In genomic region chr11:57279131-57279530, GRCh38 we compare ENCODE assay signal across 20 cellular contexts. TPM values are rescaled to one million over a fixed set of nuclear protein-coding genes. Genes with fewer than 3 reads are reported as not detected.
DNase-seq lines count a peak whose midpoint lies in the region; ATAC-seq, FAIRE-seq and TF ChIP-seq lines count a peak whose summit lies in the region.
"Had no signal": no experiment of that assay in that cellular context is flagged by ENCODE, and none has a peak within 500 bp of the region (broad histone marks: within the 10 kb centered on the region; RNA-seq: fewer than 3 reads in every experiment).

No MANE protein-coding gene starts in this region.

- peak; percentile 50 for DNase-seq in AG10803 (ENCODE audit: low read depth)
- DNase-seq in astrocyte (ENCODE audit: low read depth) = no peak
- DNase-seq in fibroblast of the conjunctiva (ENCODE audit: low read depth) = peak; percentile 83
- no peak for DNase-seq in HepG2 (ENCODE audit: low spot score)
- DNase-seq in SIG-M5 (lab: John Stamatoyannopoulos, UW) = no peak
- DNase-seq: activated CD4-positive, alpha-beta T cell treated with anti-CD3 and anti-CD28 coated beads for 1 hour; activated CD8-positive, alpha-beta memory T cell treated with anti-CD3 and anti-CD28 coated beads, Interleukin-2, amount 50 U/mL, for 4 hours; activated naive CD4-positive, alpha-beta T cell treated with anti-CD3 and anti-CD28 coated beads for 36 hours; Caco-2; effector memory CD4-positive, alpha-beta T cell; head of caudate nucleus; MM.1S; mucosa of descending colon; pancreas; spleen had no signal

- H3K9me3 Mint-ChIP-seq in astrocyte (ENCODE audit: unreplicated experiment) = peaks cover 8% of the 10 kb centered on the region

- intact Hi-C loops in HepG2 (cut with micrococcal nuclease; ENCODE audit: unreplicated experiment) = loop anchor here (5.0 kb wide), 1 partner anchor 68 kb away; no protein-coding TSS in a partner anchor

- H3K36me3 ChIP-seq in astrocyte (ENCODE audit: insufficient read depth, low read length) (no peaks in the 10 kb centered on the region), HepG2 (replicated peaks in 1 of 2; ENCODE audit: control insufficient read depth in 1 of 2, insufficient read depth in 2 of 2, low read length in 2 of 2) (no peaks in the 10 kb centered on the region)
- H3K36me3 ChIP-seq: cardiac muscle cell, pancreas, spleen had no signal

- no peak for TF ChIP-seq CTCF in AG10803 (conservative IDR thresholded peaks at IDR 0.05; ENCODE audit: low read length)
- TF ChIP-seq CTCF in astrocyte (IDR thresholded peaks at IDR 0.05; ENCODE audit: insufficient read depth, low read depth, low read length) = no peak
- TF ChIP-seq CTCF in HepG2 (CRISPR knock-in tag; IDR thresholded peaks at IDR 0.05) = no peak

- no peak overlapping the region for H3K4me3 ChIP-seq in AG10803 (ENCODE audit: low read length)
- no peak overlapping the region for H3K4me3 ChIP-seq in astrocyte (ENCODE audit: insufficient read depth, low read depth, low read length)
- no peak overlapping the region for H3K4me3 ChIP-seq in HepG2 (replicated peaks in 1 of 3; ENCODE audit: insufficient read depth in 1 of 3, low read depth in 2 of 3, low read length in 3 of 3)
- H3K4me3 ChIP-seq: cardiac muscle cell, mucosa of descending colon, pancreas, spleen had no signal

- H3K9me3 ChIP-seq in astrocyte (ENCODE audit: insufficient read depth, low read depth, low read length) (no peaks in the 10 kb centered on the region), HepG2 (ENCODE audit: low read length) (no peaks in the 10 kb centered on the region)
- H3K9me3 ChIP-seq: Caco-2, mucosa of descending colon, pancreas had no signal

- no peaks in the 10 kb centered on the region for H3K79me2 ChIP-seq in astrocyte (ENCODE audit: insufficient read depth, low read length)
- no peaks in the 10 kb centered on the region for H3K79me2 ChIP-seq in HepG2 (ENCODE audit: insufficient read depth, low read length)

- H3K27ac ChIP-seq in astrocyte (ENCODE audit: low read depth, low read length) (no peak overlapping the region), HepG2 (ENCODE audit: extremely low read length, insufficient read depth, low read length) (no peak overlapping the region)
- H3K27ac ChIP-seq: cardiac muscle cell had no signal

- POLR2A ChIA-PET in HepG2 (lab: Yijun Ruan, JAX) = no interaction called here

- in situ Hi-C loops in HepG2 (cut with HindIII; ENCODE audit: extremely low pct_ligation_motif_present, low pct_unique_long_range_greater_than_20kb) = no loop called here

- peak overlapping the region; percentile 97 for H3K27ac Mint-ChIP-seq in astrocyte (ENCODE audit: unreplicated experiment)
- H3K27ac Mint-ChIP-seq: activated naive CD4-positive, alpha-beta T cell treated with anti-CD3 and anti-CD28 coated beads for 36 hours; T-helper 1 cell treated with Interleukin-12 subunit alpha and Interleukin-12 subunit beta and Interleukin-4 antibody, amounts not matched to agents 30 μg/mL and 1 μg/mL, for 36 hours had no signal

- TF ChIP-seq EP300 in HepG2 (IDR thresholded peaks at IDR 0.05; ENCODE audit: low read depth in 2 of 2, low read length in 2 of 2) (no peak), HepG2 (CRISPR knock-in tag; IDR thresholded peaks at IDR 0.05; ENCODE audit: borderline replicate concordance) (no peak)

- no peak for TF ChIP-seq POLR2A in HepG2 (IDR thresholded peaks at IDR 0.05; ENCODE audit: insufficient read depth in 1 of 2, low read depth in 2 of 2, low read length in 2 of 2)

- no peak overlapping the region for H3K4me2 ChIP-seq in astrocyte (ENCODE audit: low read length)
- no peak overlapping the region for H3K4me2 ChIP-seq in HepG2 (ENCODE audit: low read depth, low read length)

- CTCF ChIA-PET in HepG2 (lab: Yijun Ruan, JAX; ENCODE audit: low intra/inter-chr PET ratio, low total read pairs) = no interaction called here

- FAIRE-seq in astrocyte (lab: Jason Lieb, UNC) (no peak), HepG2 (lab: Jason Lieb, UNC) (no peak)
- FAIRE-seq: HTR-8/SVneo, pancreas had no signal

- H2AFZ ChIP-seq in astrocyte (ENCODE audit: low read depth, low read length) = no peak overlapping the region
- H2AFZ ChIP-seq in HepG2 (ENCODE audit: low read length) = no peak overlapping the region

- H3K27me3 Mint-ChIP-seq in astrocyte (ENCODE audit: low read depth, unreplicated experiment) = no peaks in the 10 kb centered on the region

- H3K4me1 ChIP-seq in astrocyte (ENCODE audit: insufficient read depth, low read length) = peaks cover 4% of the 10 kb centered on the region
- H3K4me1 ChIP-seq in HepG2 (ENCODE audit: insufficient read depth, low read length) = 0 out of 2 replicates have a peak, but pooled peaks cover 5% of the 10 kb centered on the region

- no peak overlapping the region for H3K9ac ChIP-seq in astrocyte (ENCODE audit: low read length)
- H3K9ac ChIP-seq in HepG2 (ENCODE audit: insufficient read depth, low read depth, low read length) = no peak overlapping the region

- H3K27me3 ChIP-seq in astrocyte (ENCODE audit: insufficient read depth, low read length) (no peaks in the 10 kb centered on the region), HepG2 (ENCODE audit: control insufficient read depth in 1 of 2, insufficient read depth in 2 of 2, low read length in 2 of 2) (peaks cover 0 to 8% of the 10 kb centered on the region in 2 experiments; a peak in 2 of 5 replicates)
- H3K27me3 ChIP-seq: cardiac muscle cell, pancreas had no signal

- no peak for ATAC-seq in HepG2
- no peak for ATAC-seq in GM19455 (IDR thresholded peaks at IDR 0.05; ENCODE audit: unreplicated experiment)
- ATAC-seq: mucosa of descending colon, pancreas had no signal

- H4K20me1 ChIP-seq in astrocyte (ENCODE audit: insufficient read depth, low read length) = no peaks in the 10 kb centered on the region
- no peaks in the 10 kb centered on the region for H4K20me1 ChIP-seq in HepG2 (ENCODE audit: insufficient read depth, low read length)

- 50% methylated on average over 5 of the region's 5 CpGs for WGBS in HepG2 (ENCODE audit: low lambda C conversion rate)

- H3K36me3 Mint-ChIP-seq in astrocyte (ENCODE audit: low read depth, unreplicated experiment) = no peaks in the 10 kb centered on the region

- no peak for TF ChIP-seq RAD21 in HepG2 (CRISPR knock-in tag; IDR thresholded peaks at IDR 0.05)

- no TSS peak for BruUV-seq in HepG2 (replicated peaks; lab: Mats Ljungman, UMichigan)

- no peak overlapping the region for H3K4me3 Mint-ChIP-seq in astrocyte (ENCODE audit: unreplicated experiment)
- H3K4me3 Mint-ChIP-seq: activated naive CD4-positive, alpha-beta T cell treated with anti-CD3 and anti-CD28 coated beads for 36 hours; T-helper 1 cell treated with Interleukin-12 subunit alpha and Interleukin-12 subunit beta and Interleukin-4 antibody, amounts not matched to agents 30 μg/mL and 1 μg/mL, for 36 hours had no signal

- peaks cover 14% of the 10 kb centered on the region for H3K4me1 Mint-ChIP-seq in astrocyte (ENCODE audit: low read depth, unreplicated experiment)

RNA-seq across cellular contexts. Expression of gene APLNR, which starts 42.1 kb away (rescaled TPM):
- total RNA-seq in astrocyte (0.07 TPM in 1 of 2 replicates, not detected in the other), HepG2 (2016; rRNA removed; fragmentation: Illumina TruSeq; extraction: Trizol) (not detected in 2 replicates)
- total RNA-seq in HepG2 (2016; cell fraction: cytosol; rRNA removed; fragmentation: Illumina TruSeq; extraction: Trizol; ENCODE audit: low read depth) = not detected in 2 replicates
- total RNA-seq in HepG2 (2016; cell fraction: insoluble cytoplasmic fraction; rRNA removed; fragmentation: Illumina TruSeq; extraction: Trizol) = not detected in 2 replicates
- not detected in 2 replicates for total RNA-seq in HepG2 (2016; cell fraction: membrane; rRNA removed; fragmentation: Illumina TruSeq; extraction: Trizol)
- total RNA-seq in HepG2 (2016; cell fraction: nucleus; rRNA removed; fragmentation: Illumina TruSeq; extraction: Trizol) = not detected in 2 replicates
- polyA plus RNA-seq in HepG2 (2011; rRNA removed) = not detected in 2 replicates
- polyA plus RNA-seq in HepG2 (2011; cell fraction: cytosol; rRNA removed) = not detected in 2 replicates
- polyA plus RNA-seq in HepG2 (2011; cell fraction: nucleus; rRNA removed) = not detected in 2 replicates
- not detected in 2 replicates for polyA plus RNA-seq in HepG2 (2012)
- not detected in 2 replicates for polyA plus RNA-seq in HepG2 (2016; cell fraction: cytosol; fragmentation: Illumina TruSeq; extraction: Trizol; ENCODE audit: low read depth)
- not detected in 2 replicates for polyA plus RNA-seq in HepG2 (2016; cell fraction: insoluble cytoplasmic fraction; fragmentation: Illumina TruSeq; extraction: Trizol; ENCODE audit: low read depth)
- polyA plus RNA-seq in HepG2 (2016; cell fraction: membrane; fragmentation: Illumina TruSeq; extraction: Trizol; ENCODE audit: low read depth) = not detected in 2 replicates
- not detected in 2 replicates for polyA plus RNA-seq in HepG2 (2016; cell fraction: nucleus; fragmentation: Illumina TruSeq; extraction: Trizol; ENCODE audit: insufficient read depth, low read depth)
- polyA minus RNA-seq in HepG2 (2011; rRNA and poly(A)+ RNA removed; ENCODE audit: low replicate concordance) = 0.05 TPM in 1 of 2 replicates, not detected in the other
- not detected in 2 replicates for polyA minus RNA-seq in HepG2 (2011; cell fraction: cytosol; rRNA and poly(A)+ RNA removed)
- not detected in 2 replicates for polyA minus RNA-seq in HepG2 (2011; cell fraction: nucleus; rRNA and poly(A)+ RNA removed)
- total RNA-seq: activated naive CD4-positive, alpha-beta T cell treated with anti-CD3 and anti-CD28 coated beads for 36 hours; Caco-2; kidney epithelial cell had no signal

RNA-seq across cellular contexts. Expression of gene TNKS1BP1, which starts 45.6 kb away (rescaled TPM):
- total RNA-seq in astrocyte (149 and 161 TPM in 2 replicates), HepG2 (2016; rRNA removed; fragmentation: Illumina TruSeq; extraction: Trizol) (12.2 and 13.7 TPM in 2 replicates)
- total RNA-seq in HepG2 (2016; cell fraction: cytosol; rRNA removed; fragmentation: Illumina TruSeq; extraction: Trizol; ENCODE audit: low read depth) = 1.2 and 1.4 TPM in 2 replicates
- total RNA-seq in HepG2 (2016; cell fraction: insoluble cytoplasmic fraction; rRNA removed; fragmentation: Illumina TruSeq; extraction: Trizol) = 9.9 and 16.7 TPM in 2 replicates
- 1.9 and 3.6 TPM in 2 replicates for total RNA-seq in HepG2 (2016; cell fraction: membrane; rRNA removed; fragmentation: Illumina TruSeq; extraction: Trizol)
- 19.5 and 21.4 TPM in 2 replicates for total RNA-seq in HepG2 (2016; cell fraction: nucleus; rRNA removed; fragmentation: Illumina TruSeq; extraction: Trizol)
- 15.0 and 15.5 TPM in 2 replicates for polyA plus RNA-seq in HepG2 (2011; rRNA removed)
- 6.7 and 7.0 TPM in 2 replicates for polyA plus RNA-seq in HepG2 (2011; cell fraction: cytosol; rRNA removed)
- polyA plus RNA-seq in HepG2 (2011; cell fraction: nucleus; rRNA removed) = 64.2 and 69.6 TPM in 2 replicates
- 17.3 and 21.8 TPM in 2 replicates for polyA plus RNA-seq in HepG2 (2012)
- polyA plus RNA-seq in HepG2 (2016; cell fraction: cytosol; fragmentation: Illumina TruSeq; extraction: Trizol; ENCODE audit: low read depth) = 0.26 and 1.5 TPM in 2 replicates
- polyA plus RNA-seq in HepG2 (2016; cell fraction: insoluble cytoplasmic fraction; fragmentation: Illumina TruSeq; extraction: Trizol; ENCODE audit: low read depth) = 13.8 and 16.2 TPM in 2 replicates
- 2.1 and 3.5 TPM in 2 replicates for polyA plus RNA-seq in HepG2 (2016; cell fraction: membrane; fragmentation: Illumina TruSeq; extraction: Trizol; ENCODE audit: low read depth)
- 46.6 and 51.1 TPM in 2 replicates for polyA plus RNA-seq in HepG2 (2016; cell fraction: nucleus; fragmentation: Illumina TruSeq; extraction: Trizol; ENCODE audit: insufficient read depth, low read depth)
- 33.6 and 51.4 TPM in 2 replicates for polyA minus RNA-seq in HepG2 (2011; rRNA and poly(A)+ RNA removed; ENCODE audit: low replicate concordance)
- 7.7 and 9.8 TPM in 2 replicates for polyA minus RNA-seq in HepG2 (2011; cell fraction: cytosol; rRNA and poly(A)+ RNA removed)
- polyA minus RNA-seq in HepG2 (2011; cell fraction: nucleus; rRNA and poly(A)+ RNA removed) = 22.8 and 23.6 TPM in 2 replicates

RNA-seq across cellular contexts. Expression of gene SSRP1, which starts 56.6 kb away (rescaled TPM):
- total RNA-seq in astrocyte (76.9 and 79.5 TPM in 2 replicates), HepG2 (2016; rRNA removed; fragmentation: Illumina TruSeq; extraction: Trizol) (129 and 175 TPM in 2 replicates)
- total RNA-seq in HepG2 (2016; cell fraction: cytosol; rRNA removed; fragmentation: Illumina TruSeq; extraction: Trizol; ENCODE audit: low read depth) = 39.5 and 48.1 TPM in 2 replicates
- total RNA-seq in HepG2 (2016; cell fraction: insoluble cytoplasmic fraction; rRNA removed; fragmentation: Illumina TruSeq; extraction: Trizol) = 132 and 160 TPM in 2 replicates
- total RNA-seq in HepG2 (2016; cell fraction: membrane; rRNA removed; fragmentation: Illumina TruSeq; extraction: Trizol) = 80.0 and 85.8 TPM in 2 replicates
- total RNA-seq in HepG2 (2016; cell fraction: nucleus; rRNA removed; fragmentation: Illumina TruSeq; extraction: Trizol) = 62.2 and 67.3 TPM in 2 replicates
- polyA plus RNA-seq in HepG2 (2011; rRNA removed) = 86.4 and 93.6 TPM in 2 replicates
- 92.2 and 107 TPM in 2 replicates for polyA plus RNA-seq in HepG2 (2011; cell fraction: cytosol; rRNA removed)
- polyA plus RNA-seq in HepG2 (2011; cell fraction: nucleus; rRNA removed) = 43.4 and 45.7 TPM in 2 replicates
- polyA plus RNA-seq in HepG2 (2012) = 66.6 and 80.8 TPM in 2 replicates
- polyA plus RNA-seq in HepG2 (2016; cell fraction: cytosol; fragmentation: Illumina TruSeq; extraction: Trizol; ENCODE audit: low read depth) = 42.7 and 45.8 TPM in 2 replicates
- polyA plus RNA-seq in HepG2 (2016; cell fraction: insoluble cytoplasmic fraction; fragmentation: Illumina TruSeq; extraction: Trizol; ENCODE audit: low read depth) = 210 and 213 TPM in 2 replicates
- polyA plus RNA-seq in HepG2 (2016; cell fraction: membrane; fragmentation: Illumina TruSeq; extraction: Trizol; ENCODE audit: low read depth) = 68.1 and 80.7 TPM in 2 replicates
- polyA plus RNA-seq in HepG2 (2016; cell fraction: nucleus; fragmentation: Illumina TruSeq; extraction: Trizol; ENCODE audit: insufficient read depth, low read depth) = 109 and 126 TPM in 2 replicates
- 177 and 420 TPM in 2 replicates for polyA minus RNA-seq in HepG2 (2011; rRNA and poly(A)+ RNA removed; ENCODE audit: low replicate concordance)
- polyA minus RNA-seq in HepG2 (2011; cell fraction: cytosol; rRNA and poly(A)+ RNA removed) = 65.8 and 69.2 TPM in 2 replicates
- polyA minus RNA-seq in HepG2 (2011; cell fraction: nucleus; rRNA and poly(A)+ RNA removed) = 20.9 and 25.1 TPM in 2 replicates

RNA-seq across cellular contexts. Expression of gene P2RX3, which starts 59.0 kb away (rescaled TPM):
- not detected in 2 replicates for total RNA-seq in astrocyte
- total RNA-seq in HepG2 (2016; rRNA removed; fragmentation: Illumina TruSeq; extraction: Trizol) = not detected in 2 replicates
- total RNA-seq in HepG2 (2016; cell fraction: cytosol; rRNA removed; fragmentation: Illumina TruSeq; extraction: Trizol; ENCODE audit: low read depth) = not detected in 2 replicates
- total RNA-seq in HepG2 (2016; cell fraction: insoluble cytoplasmic fraction; rRNA removed; fragmentation: Illumina TruSeq; extraction: Trizol) = not detected in 2 replicates
- total RNA-seq in HepG2 (2016; cell fraction: membrane; rRNA removed; fragmentation: Illumina TruSeq; extraction: Trizol) = not detected in 2 replicates
- total RNA-seq in HepG2 (2016; cell fraction: nucleus; rRNA removed; fragmentation: Illumina TruSeq; extraction: Trizol) = not detected in 2 replicates
- 0.08 and 0.20 TPM in 2 replicates for polyA plus RNA-seq in HepG2 (2011; rRNA removed)
- polyA plus RNA-seq in HepG2 (2011; cell fraction: cytosol; rRNA removed) = 0.05 and 0.13 TPM in 2 replicates
- polyA plus RNA-seq in HepG2 (2011; cell fraction: nucleus; rRNA removed) = 0.31 and 0.35 TPM in 2 replicates
- polyA plus RNA-seq in HepG2 (2012) = 0.13 TPM in 1 of 2 replicates, not detected in the other
- not detected in 2 replicates for polyA plus RNA-seq in HepG2 (2016; cell fraction: cytosol; fragmentation: Illumina TruSeq; extraction: Trizol; ENCODE audit: low read depth)
- polyA plus RNA-seq in HepG2 (2016; cell fraction: insoluble cytoplasmic fraction; fragmentation: Illumina TruSeq; extraction: Trizol; ENCODE audit: low read depth) = not detected in 2 replicates
- not detected in 2 replicates for polyA plus RNA-seq in HepG2 (2016; cell fraction: membrane; fragmentation: Illumina TruSeq; extraction: Trizol; ENCODE audit: low read depth)
- polyA plus RNA-seq in HepG2 (2016; cell fraction: nucleus; fragmentation: Illumina TruSeq; extraction: Trizol; ENCODE audit: insufficient read depth, low read depth) = not detected in 2 replicates
- 0.21 TPM in 1 of 2 replicates, not detected in the other for polyA minus RNA-seq in HepG2 (2011; rRNA and poly(A)+ RNA removed; ENCODE audit: low replicate concordance)
- polyA minus RNA-seq in HepG2 (2011; cell fraction: cytosol; rRNA and poly(A)+ RNA removed) = not detected in 2 replicates
- polyA minus RNA-seq in HepG2 (2011; cell fraction: nucleus; rRNA and poly(A)+ RNA removed) = 0.26 TPM in 1 of 2 replicates, not detected in the other
- total RNA-seq: activated naive CD4-positive, alpha-beta T cell treated with anti-CD3 and anti-CD28 coated beads for 36 hours; Caco-2; kidney epithelial cell; mucosa of descending colon; spleen had no signal
- polyA plus RNA-seq: spleen had no signal

Comparison
In these comparisons a context has a peak if more than half of its experiments do, and no peak if none do; other contexts are left out.
1. DNase-seq: peak in AG10803 (single experiment) and fibroblast of the conjunctiva (single experiment); none in astrocyte (single experiment), HepG2 (single experiment) and SIG-M5 (single experiment).